1 cellular context compared by ENCODE assay signal in the genomic region with DNA sequence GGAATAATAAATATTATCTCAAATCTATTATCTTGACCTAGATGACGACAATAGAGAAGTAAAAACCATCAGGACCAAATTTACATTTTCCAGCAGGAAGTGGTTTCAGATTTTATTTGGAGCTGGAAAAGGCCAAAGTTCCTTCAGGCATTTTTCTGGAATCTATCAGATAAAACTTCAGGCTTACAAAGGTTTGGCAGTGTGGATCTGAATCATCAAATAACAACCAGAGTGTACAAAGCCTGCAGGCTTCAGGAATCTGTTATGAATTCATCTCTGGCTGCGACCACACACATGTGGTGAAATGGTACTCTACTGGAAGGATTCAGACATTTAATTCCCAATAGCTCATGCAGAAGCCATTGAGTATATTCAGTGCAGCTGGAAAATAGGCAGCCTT.
A peak's percentile ranks its signal among the peaks of the same experiment; 100 is the strongest.
TF ChIP-seq lines count a peak whose summit lies in the region.

No MANE protein-coding gene starts in this region.

TF ChIP-seq in SK-N-SH, 30 proteins besides CTCF, POLR2A, EP300 and RAD21:
- TF ChIP-seq TEAD4 (IDR thresholded peaks at IDR 0.05; ENCODE audit: borderline replicate concordance, insufficient read depth) (peak; percentile 93), EZH2phosphoT487 (IDR thresholded peaks at IDR 0.05; ENCODE audit: borderline replicate concordance, low read depth) (no peak), FOSL2 (IDR thresholded peaks at IDR 0.05; ENCODE audit: borderline replicate concordance, low read depth) (peak; percentile 74), FOXM1 (IDR thresholded peaks at IDR 0.05; ENCODE audit: low read depth) (peak; percentile 81), JUND (IDR thresholded peaks at IDR 0.05) (peak; percentile 86), TAF1 (IDR thresholded peaks at IDR 0.05; ENCODE audit: borderline replicate concordance, low read depth, low read length) (no peak), CHD2 (IDR thresholded peaks at IDR 0.05; ENCODE audit: low read length, partially characterized antibody) (peak; percentile 81), TCF12 (IDR thresholded peaks at IDR 0.05) (peak; percentile 98), RFX5 (IDR thresholded peaks at IDR 0.05; ENCODE audit: low read length) (no peak), NFIC (IDR thresholded peaks at IDR 0.05; ENCODE audit: borderline replicate concordance) (peak; percentile 90; the same call in 1 of the 2 replicates), ELF1 (IDR thresholded peaks at IDR 0.05) (peak; percentile 12; the same call in 1 of the 2 replicates), RCOR1 (IDR thresholded peaks at IDR 0.05; ENCODE audit: low read length) (peak; percentile 94; the same call in 1 of the 2 replicates), MAX (IDR thresholded peaks at IDR 0.05; ENCODE audit: low read depth) (peak; percentile 50; the same call in 1 of the 2 replicates), POLR2AphosphoS5 (IDR thresholded peaks at IDR 0.05; ENCODE audit: low read depth, low read length) (peak; percentile 80; the same call in 1 of the 2 replicates), REST (IDR thresholded peaks at IDR 0.05; ENCODE audit: low read depth, low read length) (0 out of 2 replicates have a peak, but pooled peaks have one; percentile 49), RXRA (IDR thresholded peaks at IDR 0.05; ENCODE audit: borderline replicate concordance, low read depth) (peak; percentile 73), GATA2 (CRISPR knock-in tag; IDR thresholded peaks at IDR 0.05) (peak; percentile 81), GABPA (IDR thresholded peaks at IDR 0.05; ENCODE audit: low read depth) (no peak), MEF2A (IDR thresholded peaks at IDR 0.05; ENCODE audit: borderline replicate concordance, low read depth) (peak; percentile 64; the same call in 1 of the 2 replicates), PBX3 (IDR thresholded peaks at IDR 0.05) (peak; percentile 91)
- TF ChIP-seq, protein P1, sequence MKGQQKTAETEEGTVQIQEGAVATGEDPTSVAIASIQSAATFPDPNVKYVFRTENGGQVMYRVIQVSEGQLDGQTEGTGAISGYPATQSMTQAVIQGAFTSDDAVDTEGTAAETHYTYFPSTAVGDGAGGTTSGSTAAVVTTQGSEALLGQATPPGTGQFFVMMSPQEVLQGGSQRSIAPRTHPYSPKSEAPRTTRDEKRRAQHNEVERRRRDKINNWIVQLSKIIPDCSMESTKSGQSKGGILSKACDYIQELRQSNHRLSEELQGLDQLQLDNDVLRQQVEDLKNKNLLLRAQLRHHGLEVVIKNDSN (IDR thresholded peaks at IDR 0.05; ENCODE audit: borderline replicate concordance, low read depth), result no peak
- TF ChIP-seq, protein P2, sequence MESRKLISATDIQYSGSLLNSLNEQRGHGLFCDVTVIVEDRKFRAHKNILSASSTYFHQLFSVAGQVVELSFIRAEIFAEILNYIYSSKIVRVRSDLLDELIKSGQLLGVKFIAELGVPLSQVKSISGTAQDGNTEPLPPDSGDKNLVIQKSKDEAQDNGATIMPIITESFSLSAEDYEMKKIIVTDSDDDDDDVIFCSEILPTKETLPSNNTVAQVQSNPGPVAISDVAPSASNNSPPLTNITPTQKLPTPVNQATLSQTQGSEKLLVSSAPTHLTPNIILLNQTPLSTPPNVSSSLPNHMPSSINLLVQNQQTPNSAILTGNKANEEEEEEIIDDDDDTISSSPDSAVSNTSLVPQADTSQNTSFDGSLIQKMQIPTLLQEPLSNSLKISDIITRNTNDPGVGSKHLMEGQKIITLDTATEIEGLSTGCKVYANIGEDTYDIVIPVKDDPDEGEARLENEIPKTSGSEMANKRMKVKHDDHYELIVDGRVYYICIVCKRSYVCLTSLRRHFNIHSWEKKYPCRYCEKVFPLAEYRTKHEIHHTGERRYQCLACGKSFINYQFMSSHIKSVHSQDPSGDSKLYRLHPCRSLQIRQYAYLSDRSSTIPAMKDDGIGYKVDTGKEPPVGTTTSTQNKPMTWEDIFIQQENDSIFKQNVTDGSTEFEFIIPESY (IDR thresholded peaks at IDR 0.05; ENCODE audit: borderline replicate concordance, low read depth), result 0 out of 2 replicates have a peak, but pooled peaks have one; percentile 49
